8 cellular contexts compared by ENCODE assay signal in the genomic region with DNA sequence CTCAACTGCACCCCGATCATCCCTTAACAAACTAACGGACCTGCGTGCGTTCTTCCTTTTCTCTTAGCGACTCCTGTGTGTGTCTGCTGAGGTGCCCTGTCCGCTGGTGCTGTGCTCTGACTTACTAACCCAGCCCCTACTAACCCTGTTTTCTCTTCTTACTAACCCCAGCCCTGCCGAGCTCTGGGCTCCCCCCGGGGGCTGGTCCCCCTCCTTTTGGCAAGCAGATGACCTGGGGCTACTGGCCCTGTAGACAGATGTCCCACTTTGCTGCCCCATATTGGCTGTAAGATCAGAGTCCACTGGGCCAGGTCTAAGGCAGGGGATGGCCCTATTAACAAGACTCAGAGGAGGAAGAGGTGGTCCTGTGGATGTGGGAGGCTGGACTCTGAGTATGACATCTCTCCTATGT. TPM values are rescaled to one million over a fixed set of nuclear protein-coding genes. Genes with fewer than 3 reads are reported as not detected.
A peak's percentile ranks its signal among the peaks of the same experiment; 100 is the strongest.
DNase-seq lines count a peak whose midpoint lies in the region; ATAC-seq, FAIRE-seq and TF ChIP-seq lines count a peak whose summit lies in the region.

No MANE protein-coding gene starts in this region.

- H3K36me3 ChIP-seq in kidney epithelial cell (ENCODE audit: control insufficient read depth, insufficient read depth, low read length) (no peaks in the 10 kb centered on the region), tibial artery (no peaks in the 10 kb centered on the region)

- H3K27ac ChIP-seq in tibial artery = peak overlapping the region; percentile 90 to 97

- peak overlapping the region; percentile 96 to 99 for H3K27ac Mint-ChIP-seq in activated naive CD4-positive, alpha-beta T cell treated with anti-CD3 and anti-CD28 coated beads, Interleukin-2, amount 50 U/mL, for 72 hours

- TF ChIP-seq CTCF in kidney epithelial cell (IDR thresholded peaks at IDR 0.05; ENCODE audit: insufficient read depth, low read length, poor library complexity, severe bottlenecking) (no peak), tibial artery (IDR thresholded peaks at IDR 0.05) (no peak), D721Med (IDR thresholded peaks at IDR 0.05; ENCODE audit: insufficient read depth, missing control alignments) (no peak)

- peak overlapping the region; percentile 1 for H3K4me3 ChIP-seq in kidney epithelial cell (ENCODE audit: low read depth, low read length)
- peak overlapping the region; percentile 67 to 92 for H3K4me3 ChIP-seq in tibial artery

- H3K9me3 Mint-ChIP-seq in activated naive CD4-positive, alpha-beta T cell treated with anti-CD3 and anti-CD28 coated beads, Interleukin-2, amount 50 U/mL, for 72 hours = no peaks in the 10 kb centered on the region

- intact Hi-C loops in tibial artery (cut with DNase I; ENCODE audit: low total_unique reads) = no loop called here

- FAIRE-seq in HTR-8/SVneo (lab: Jason Lieb, UNC) (no peak), D721Med (lab: Jason Lieb, UNC) (no peak)

- H3K36me3 Mint-ChIP-seq in activated naive CD4-positive, alpha-beta T cell treated with anti-CD3 and anti-CD28 coated beads, Interleukin-2, amount 50 U/mL, for 72 hours = peaks cover 24 to 59% of the 10 kb centered on the region in 2 donors

- ATAC-seq in GM19328 (IDR thresholded peaks at IDR 0.05; ENCODE audit: unreplicated experiment) = peak; percentile 7
- peak; percentile 4 for ATAC-seq in HG03280 (IDR thresholded peaks at IDR 0.05; ENCODE audit: unreplicated experiment)
- peak; percentile 17 to 32 for ATAC-seq in activated naive CD4-positive, alpha-beta T cell treated with anti-CD3 and anti-CD28 coated beads, Interleukin-2, amount 50 U/mL, for 72 hours

- no peaks in the 10 kb centered on the region for H3K9me3 ChIP-seq in tibial artery

- DNase-seq in activated naive CD4-positive, alpha-beta T cell treated with anti-CD3 and anti-CD28 coated beads, Interleukin-2, amount 50 U/mL, for 72 hours (ENCODE audit: low spot score in 2 of 2) = no peak
- DNase-seq in kidney epithelial cell (ENCODE audit: low read depth) (no peak), tibial artery (no peak), occipital lobe (lab: John Stamatoyannopoulos, UW) (no peak), HTR-8/SVneo (ENCODE audit: insufficient read length, low spot score) (no peak), D721Med (ENCODE audit: insufficient read length, low spot score) (no peak)

- H3K27me3 ChIP-seq in kidney epithelial cell (ENCODE audit: control insufficient read depth, insufficient read depth, low read length) = no peaks in the 10 kb centered on the region
- peaks cover 0 to 14% of the 10 kb centered on the region in 2 donors for H3K27me3 ChIP-seq in tibial artery

- H3K4me1 ChIP-seq in tibial artery = peaks cover 0 to 30% (median 23%) of the 10 kb centered on the region in 4 donors

RNA-seq across cellular contexts. Expression of a gene that starts 14.7 kb away (rescaled TPM):
- total RNA-seq in activated naive CD4-positive, alpha-beta T cell treated with anti-CD3 and anti-CD28 coated beads, Interleukin-2, amount 50 U/mL, for 72 hours = 100 to 1,000 TPM in 1 of 2 donors, 10 to 100 TPM in 1; 11.4 to 138 TPM
- total RNA-seq in kidney epithelial cell = 0.50 and 3.0 TPM in 2 replicates
- 221 TPM for total RNA-seq in occipital lobe

RNA-seq across cellular contexts. Expression of a gene that starts 50.3 kb away (rescaled TPM):
- not detected for total RNA-seq in activated naive CD4-positive, alpha-beta T cell treated with anti-CD3 and anti-CD28 coated beads, Interleukin-2, amount 50 U/mL, for 72 hours
- total RNA-seq in kidney epithelial cell (not detected in 2 replicates), occipital lobe (not detected)

RNA-seq across cellular contexts. Expression of a gene that starts 54.2 kb away (rescaled TPM):
- not detected for total RNA-seq in activated naive CD4-positive, alpha-beta T cell treated with anti-CD3 and anti-CD28 coated beads, Interleukin-2, amount 50 U/mL, for 72 hours
- total RNA-seq in kidney epithelial cell (not detected in 2 replicates), occipital lobe (0.62 TPM)
